Comparison of ENCODE assay signal across 35 cellular contexts in genomic region chr13:92574499-92574898, GRCh38.
"Had no signal": no experiment of that assay in that cellular context is flagged by ENCODE, and none has a peak within 500 bp of the region (broad histone marks: within the 10 kb centered on the region; RNA-seq: fewer than 3 reads in every experiment).

No MANE protein-coding gene starts in this region.

- H3K4me2 ChIP-seq: KMS-11, PC-9 had no signal

- H3K4me1 ChIP-seq: ascending aorta had no signal

- ATAC-seq: activated CD8-positive, alpha-beta memory T cell treated with anti-CD3 and anti-CD28 coated beads, Interleukin-2, amount 10 ng/mL, durations not matched to agents 7 days and 5 days; Right ventricle myocardium inferior; SK-N-SH treated with all-trans-retinoic acid at 6 μM for 48 hours had no signal

- H3K9me3 ChIP-seq: ascending aorta had no signal

- H3K36me3 Mint-ChIP-seq: activated CD8-positive, alpha-beta memory T cell treated with anti-CD3 and anti-CD28 coated beads, Interleukin-2, amount 10 ng/mL, durations not matched to agents 7 days and 5 days; activated naive CD8-positive, alpha-beta T cell treated with anti-CD3 and anti-CD28 coated beads for 36 hours had no signal

- H3K27ac Mint-ChIP-seq: activated B cell treated with CpG ODN at 0.5 μM for 24 hours; activated CD4-positive, alpha-beta memory T cell treated with anti-CD3 and anti-CD28 coated beads, Interleukin-2, amount 10 ng/mL, durations not matched to agents 7 days and 5 days; activated CD8-positive, alpha-beta memory T cell treated with anti-CD3 and anti-CD28 coated beads, Interleukin-2, amount 10 ng/mL, durations not matched to agents 7 days and 5 days; activated naive CD8-positive, alpha-beta T cell treated with anti-CD3 and anti-CD28 coated beads for 36 hours had no signal

- H3K27me3 Mint-ChIP-seq: activated B cell treated with CpG ODN at 0.5 μM for 24 hours; activated CD4-positive, alpha-beta memory T cell treated with anti-CD3 and anti-CD28 coated beads, Interleukin-2, amount 10 ng/mL, durations not matched to agents 7 days and 5 days; activated CD8-positive, alpha-beta memory T cell treated with anti-CD3 and anti-CD28 coated beads, Interleukin-2, amount 10 ng/mL, durations not matched to agents 7 days and 5 days; activated naive CD8-positive, alpha-beta T cell treated with anti-CD3 and anti-CD28 coated beads for 36 hours had no signal

- H2AFZ ChIP-seq: PC-9 had no signal

- H3K9ac ChIP-seq: KMS-11 had no signal

- H3K4me3 Mint-ChIP-seq: activated B cell treated with CpG ODN at 0.5 μM for 24 hours; activated CD4-positive, alpha-beta memory T cell treated with anti-CD3 and anti-CD28 coated beads, Interleukin-2, amount 10 ng/mL, durations not matched to agents 7 days and 5 days; activated CD8-positive, alpha-beta memory T cell treated with anti-CD3 and anti-CD28 coated beads, Interleukin-2, amount 10 ng/mL, durations not matched to agents 7 days and 5 days; activated naive CD8-positive, alpha-beta T cell treated with anti-CD3 and anti-CD28 coated beads for 36 hours had no signal

- H3K27ac ChIP-seq: ascending aorta, KMS-11, PC-9, RWPE1 had no signal

- H3K4me3 ChIP-seq: ascending aorta, PC-9 had no signal

- H3K36me3 ChIP-seq: ascending aorta had no signal

- H3K27me3 ChIP-seq: ascending aorta had no signal

- DNase-seq: activated B cell treated with CpG ODN at 0.5 μM for 24 hours; activated CD4-positive, alpha-beta memory T cell treated with anti-CD3 and anti-CD28 coated beads, Interleukin-2, amount 10 ng/mL, durations not matched to agents 7 days and 5 days; activated CD4-positive, alpha-beta T cell treated with anti-CD3 and anti-CD28 coated beads for 1 hour; activated CD4-positive, alpha-beta T cell treated with anti-CD3 and anti-CD28 coated beads for 48 hours; activated CD8-positive, alpha-beta memory T cell treated with anti-CD3 and anti-CD28 coated beads for 24 hours; activated CD8-positive, alpha-beta memory T cell treated with anti-CD3 and anti-CD28 coated beads, Interleukin-2, amount 10 ng/mL, durations not matched to agents 7 days and 5 days; activated CD8-positive, alpha-beta memory T cell treated with anti-CD3 and anti-CD28 coated beads, Interleukin-2, amount 50 U/mL, for 48 hours; activated effector memory CD4-positive, alpha-beta T cell treated with anti-CD3 and anti-CD28 coated beads, Interleukin-2, amount 50 U/mL, for 16 hours; activated naive CD4-positive, alpha-beta T cell; activated naive CD4-positive, alpha-beta T cell treated with anti-CD3 and anti-CD28 coated beads, Interleukin-2, amount 50 U/mL, for 16 hours; activated naive CD8-positive, alpha-beta T cell treated with anti-CD3 and anti-CD28 coated beads for 36 hours; activated T-cell treated with anti-CD3 and anti-CD28 coated beads, Interleukin-2, amount 50 U/mL, for 48 hours; amygdala; caudate nucleus; NCI-H1092 treated with DMSO at 0.1 percent for 48 hours; NCI-H1417; NCI-H146; NCI-H187; NCI-H2029 treated with DMSO at 0.1 percent for 48 hours; NCI-H2107; NCI-H2171; NCI-H510A; NCI-H526; NCI-H748 treated with DMSO at 0.1 percent for 48 hours; PC-9; SIG-M5; T-helper 1 cell; T-helper 2 cell; T-helper 9 cell had no signal

- FAIRE-seq: RCC 7860 had no signal

- H3K4me1 Mint-ChIP-seq: activated B cell treated with CpG ODN at 0.5 μM for 24 hours; activated CD4-positive, alpha-beta memory T cell treated with anti-CD3 and anti-CD28 coated beads, Interleukin-2, amount 10 ng/mL, durations not matched to agents 7 days and 5 days; activated CD8-positive, alpha-beta memory T cell treated with anti-CD3 and anti-CD28 coated beads, Interleukin-2, amount 10 ng/mL, durations not matched to agents 7 days and 5 days; activated naive CD8-positive, alpha-beta T cell treated with anti-CD3 and anti-CD28 coated beads for 36 hours had no signal
